In genomic region chr10:86071758-86072157, GRCh38 we compare ENCODE assay signal across 18 cellular contexts.
DNase-seq lines count a peak whose midpoint lies in the region; ATAC-seq and TF ChIP-seq lines count a peak whose summit lies in the region.
"Had no signal": no experiment of that assay in that cellular context is flagged by ENCODE, and none has a peak within 500 bp of the region (broad histone marks: within the 10 kb centered on the region; RNA-seq: fewer than 3 reads in every experiment).

No MANE protein-coding gene starts in this region.

- H3K27ac Mint-ChIP-seq in stimulated activated naive B cell treated with anti-CD40 and anti-IgM and Interleukin-4, amounts not matched to agents 10 μg/mL and 1 μg/mL and 100 μg/mL, for 72 hours: no peak overlapping the region
- no peak overlapping the region for H3K27ac Mint-ChIP-seq in activated naive CD8-positive, alpha-beta T cell treated with anti-CD3 and anti-CD28 coated beads for 36 hours
- H3K27ac Mint-ChIP-seq: GM23338 had no signal

- no peak for TF ChIP-seq POLR2A in ovary (IDR thresholded peaks at IDR 0.05)

- H3K36me3 Mint-ChIP-seq in stimulated activated naive B cell treated with anti-CD40 and anti-IgM and Interleukin-4, amounts not matched to agents 10 μg/mL and 1 μg/mL and 100 μg/mL, for 72 hours: no peaks in the 10 kb centered on the region
- H3K36me3 Mint-ChIP-seq in activated naive CD8-positive, alpha-beta T cell treated with anti-CD3 and anti-CD28 coated beads for 36 hours: no peaks in the 10 kb centered on the region

- 57 to 64% (median 60%) methylated on average over 4 of the region's 4 CpGs for WGBS in ovary, 3 donors

- H3K4me1 ChIP-seq in ovary (ENCODE audit: insufficient read depth): no peaks in the 10 kb centered on the region
- H3K4me1 ChIP-seq: Peyer's patch had no signal

- H3K27ac ChIP-seq in ovary: no peak overlapping the region
- H3K27ac ChIP-seq: C4-2B, Peyer's patch had no signal

- no peak for TF ChIP-seq EP300 in ovary (IDR thresholded peaks at IDR 0.05)

- DNase-seq in activated effector memory CD4-positive, alpha-beta T cell treated with anti-CD3 and anti-CD28 coated beads, Interleukin-2, amount 50 U/mL, for 16 hours: peak; percentile 27
- no peak for DNase-seq in activated effector memory CD4-positive, alpha-beta T cell treated with Interleukin-2 at 50 U/mL for 16 hours
- peak; percentile 15 for DNase-seq in ecto neural progenitor cell (ENCODE audit: low spot score)
- DNase-seq in stimulated activated naive B cell treated with anti-CD40 and anti-IgM and Interleukin-4, amounts not matched to agents 10 μg/mL and 1 μg/mL and 100 μg/mL, for 72 hours: no peak
- DNase-seq in activated naive CD8-positive, alpha-beta T cell treated with anti-CD3 and anti-CD28 coated beads for 36 hours: no peak
- no peak for DNase-seq in ovary
- DNase-seq in NCI-H524 (lab: John Stamatoyannopoulos, UW): no peak
- DNase-seq: KG1, NCI-H1048, NCI-H146, NCI-H2107, NCI-H345, Peyer's patch, SHP77 had no signal

- no peak overlapping the region for H3K4me3 Mint-ChIP-seq in stimulated activated naive B cell treated with anti-CD40 and anti-IgM and Interleukin-4, amounts not matched to agents 10 μg/mL and 1 μg/mL and 100 μg/mL, for 72 hours
- H3K4me3 Mint-ChIP-seq in activated naive CD8-positive, alpha-beta T cell treated with anti-CD3 and anti-CD28 coated beads for 36 hours: no peak overlapping the region
- H3K4me3 Mint-ChIP-seq: GM23338 had no signal

- no peak overlapping the region for H3K4me3 ChIP-seq in ovary
- H3K4me3 ChIP-seq: GM23338, Peyer's patch had no signal

- intact Hi-C loops in ovary (cut with DNase I): no loop called here

- H3K9me3 ChIP-seq in ovary: no peaks in the 10 kb centered on the region
- H3K9me3 ChIP-seq: Peyer's patch had no signal

- H3K27me3 Mint-ChIP-seq in stimulated activated naive B cell treated with anti-CD40 and anti-IgM and Interleukin-4, amounts not matched to agents 10 μg/mL and 1 μg/mL and 100 μg/mL, for 72 hours: peaks cover 25 to 35% of the 10 kb centered on the region in 2 donors
- no peaks in the 10 kb centered on the region for H3K27me3 Mint-ChIP-seq in activated naive CD8-positive, alpha-beta T cell treated with anti-CD3 and anti-CD28 coated beads for 36 hours

- H3K4me1 Mint-ChIP-seq in stimulated activated naive B cell treated with anti-CD40 and anti-IgM and Interleukin-4, amounts not matched to agents 10 μg/mL and 1 μg/mL and 100 μg/mL, for 72 hours: peaks cover 4 to 7% of the 10 kb centered on the region in 2 donors
- H3K4me1 Mint-ChIP-seq in activated naive CD8-positive, alpha-beta T cell treated with anti-CD3 and anti-CD28 coated beads for 36 hours: peaks cover 3% of the 10 kb centered on the region
- H3K4me1 Mint-ChIP-seq: GM23338 had no signal

- H3K36me3 ChIP-seq in ovary: no peaks in the 10 kb centered on the region
- H3K36me3 ChIP-seq: Peyer's patch had no signal

- H3K27me3 ChIP-seq in ovary: no peaks in the 10 kb centered on the region
- H3K27me3 ChIP-seq: Peyer's patch had no signal

- peak; percentile 48 for ATAC-seq in HG02870 (IDR thresholded peaks at IDR 0.05; ENCODE audit: unreplicated experiment)
- peak; percentile 47 to 57 for ATAC-seq in stimulated activated naive B cell treated with anti-CD40 and anti-IgM and Interleukin-4, amounts not matched to agents 10 μg/mL and 1 μg/mL and 100 μg/mL, for 72 hours (replicated peaks)
- ATAC-seq: GM23338, SK-N-SH treated with all-trans-retinoic acid at 6 μM for 48 hours had no signal

- H3K9me3 Mint-ChIP-seq in stimulated activated naive B cell treated with anti-CD40 and anti-IgM and Interleukin-4, amounts not matched to agents 10 μg/mL and 1 μg/mL and 100 μg/mL, for 72 hours: peaks cover 0 to 2% of the 10 kb centered on the region in 2 donors
- no peaks in the 10 kb centered on the region for H3K9me3 Mint-ChIP-seq in activated naive CD8-positive, alpha-beta T cell treated with anti-CD3 and anti-CD28 coated beads for 36 hours

- TF ChIP-seq CTCF in ovary (IDR thresholded peaks at IDR 0.05): no peak

Comparison
In these comparisons a context has a peak if more than half of its experiments do, and no peak if none do; other contexts are left out.
1. DNase-seq: peak in activated effector memory CD4-positive, alpha-beta T cell treated with anti-CD3 and anti-CD28 coated beads, Interleukin-2, amount 50 U/mL, for 16 hours (single experiment) and ecto neural progenitor cell (single experiment); none in activated effector memory CD4-positive, alpha-beta T cell treated with Interleukin-2 at 50 U/mL for 16 hours (single experiment), stimulated activated naive B cell treated with anti-CD40 and anti-IgM and Interleukin-4, amounts not matched to agents 10 μg/mL and 1 μg/mL and 100 μg/mL, for 72 hours (single experiment), activated naive CD8-positive, alpha-beta T cell treated with anti-CD3 and anti-CD28 coated beads for 36 hours (single experiment), ovary (0 of 5) and NCI-H524 (0 of 2).